In genomic region chr7:77328669-77329068, GRCh38 we compare ENCODE assay signal across 12 cellular contexts.
DNase-seq lines count a peak whose midpoint lies in the region; ATAC-seq and TF ChIP-seq lines count a peak whose summit lies in the region.
"Had no signal": no experiment of that assay in that cellular context is flagged by ENCODE, and none has a peak within 500 bp of the region (broad histone marks: within the 10 kb centered on the region; RNA-seq: fewer than 3 reads in every experiment).

No MANE protein-coding gene starts in this region.

- no peaks in the 10 kb centered on the region for H3K9me3 Mint-ChIP-seq in activated naive CD8-positive, alpha-beta T cell treated with anti-CD3 and anti-CD28 coated beads for 36 hours

- H3K27ac ChIP-seq in HEK293 (ENCODE audit: extremely low read depth, low read depth, low read length) = no peak overlapping the region

- H3K9me3 ChIP-seq in HEK293 (ENCODE audit: control insufficient read depth, insufficient read depth, low read depth, low read length) = no peaks in the 10 kb centered on the region

- H3K36me3 Mint-ChIP-seq in activated naive CD8-positive, alpha-beta T cell treated with anti-CD3 and anti-CD28 coated beads for 36 hours = no peaks in the 10 kb centered on the region

- H3K4me1 Mint-ChIP-seq in activated naive CD8-positive, alpha-beta T cell treated with anti-CD3 and anti-CD28 coated beads for 36 hours = peaks cover 57% of the 10 kb centered on the region

- no peaks in the 10 kb centered on the region; the same call in 1 of the 2 replicates for H3K4me1 ChIP-seq in HEK293 (ENCODE audit: control insufficient read depth, insufficient read depth, low read length)

- POLR2A ChIA-PET in HEK293 (lab: Yijun Ruan, JAX) (interaction anchor here (0.6 kb wide), 1 partner anchor 80 kb away, joined by 3 read pairs; no protein-coding TSS in a partner anchor), GM10248 (lab: Yijun Ruan, JAX) (no interaction called here)

- CTCF ChIA-PET in HEK293 (lab: Yijun Ruan, JAX) = interaction anchor here (0.7 to 1.3 kb wide), 5 partner anchors 33 to 709 kb away, joined by 3 to 5 read pairs (median 3); no protein-coding TSS in a partner anchor
- CTCF ChIA-PET in GM10248 (lab: Yijun Ruan, JAX) = interaction anchor here (1.1 to 2.6 kb wide), 2 partner anchors 34 to 82 kb away, joined by 3 to 13 read pairs; no protein-coding TSS in a partner anchor

- peak overlapping the region; percentile 41 for H3K4me3 Mint-ChIP-seq in activated naive CD8-positive, alpha-beta T cell treated with anti-CD3 and anti-CD28 coated beads for 36 hours

- H3K27ac Mint-ChIP-seq in activated naive CD8-positive, alpha-beta T cell treated with anti-CD3 and anti-CD28 coated beads for 36 hours = peak overlapping the region; percentile 86

- H3K4me3 ChIP-seq in HEK293 (ENCODE audit: low read depth, low read length) = no peak overlapping the region

- no peak for TF ChIP-seq CTCF in HEK293 (tag by site-specific recombination; IDR thresholded peaks at IDR 0.05)
- no peak for TF ChIP-seq CTCF in GM10248 (IDR thresholded peaks at IDR 0.05; ENCODE audit: control extremely low read depth, extremely low read depth, low read depth, missing control alignments)

- DNase-seq in A172 (ENCODE audit: low spot score) (peak; percentile 41), lung microvascular endothelial cell (ENCODE audit: low read depth in 2 of 2) (peak; percentile 27 to 65), globus pallidus (ENCODE audit: low spot score) (no peak), GM10248 (ENCODE audit: extremely low spot score) (no peak), NCI-H524 (lab: John Stamatoyannopoulos, UW) (no peak)
- no peak for DNase-seq in activated naive CD8-positive, alpha-beta T cell treated with anti-CD3 and anti-CD28 coated beads for 36 hours
- DNase-seq: effector CD4-positive, alpha-beta T cell; H7; left colon; OCI-M1 had no signal

- H3K36me3 ChIP-seq in HEK293 (ENCODE audit: control insufficient read depth in 2 of 2, insufficient read depth in 1 of 2, low read length in 2 of 2) = no peaks in the 10 kb centered on the region

- no peak for ATAC-seq in GM21390 (IDR thresholded peaks at IDR 0.05; ENCODE audit: unreplicated experiment)
- ATAC-seq: left colon had no signal

- no peaks in the 10 kb centered on the region for H3K27me3 Mint-ChIP-seq in activated naive CD8-positive, alpha-beta T cell treated with anti-CD3 and anti-CD28 coated beads for 36 hours

TF ChIP-seq in HEK293, 187 proteins besides CTCF, POLR2A, EP300 and RAD21:
- TF ChIP-seq ZBTB1 (tag by site-specific recombination; IDR thresholded peaks at IDR 0.05) (no peak), ZNF311 (tag by site-specific recombination; IDR thresholded peaks at IDR 0.05; ENCODE audit: borderline replicate concordance) (no peak), ZNF366 (tag by site-specific recombination; conservative IDR thresholded peaks at IDR 0.05) (no peak), MYNN (tag by site-specific recombination; IDR thresholded peaks at IDR 0.05; ENCODE audit: borderline replicate concordance) (peak; percentile 94), ZNF558 (tag by site-specific recombination; IDR thresholded peaks at IDR 0.05) (no peak)
TF ChIP-seq in HEK293: peak in this region for 1.

Comparison
In these comparisons a context has a peak if more than half of its experiments do, and no peak if none do; other contexts are left out.
1. DNase-seq: peak in A172 (single experiment) and lung microvascular endothelial cell (2 of 2); none in activated naive CD8-positive, alpha-beta T cell treated with anti-CD3 and anti-CD28 coated beads for 36 hours (single experiment), globus pallidus (single experiment), GM10248 (single experiment) and NCI-H524 (0 of 2).